ENCODE assay signal across 11 cellular contexts in the genomic region with DNA sequence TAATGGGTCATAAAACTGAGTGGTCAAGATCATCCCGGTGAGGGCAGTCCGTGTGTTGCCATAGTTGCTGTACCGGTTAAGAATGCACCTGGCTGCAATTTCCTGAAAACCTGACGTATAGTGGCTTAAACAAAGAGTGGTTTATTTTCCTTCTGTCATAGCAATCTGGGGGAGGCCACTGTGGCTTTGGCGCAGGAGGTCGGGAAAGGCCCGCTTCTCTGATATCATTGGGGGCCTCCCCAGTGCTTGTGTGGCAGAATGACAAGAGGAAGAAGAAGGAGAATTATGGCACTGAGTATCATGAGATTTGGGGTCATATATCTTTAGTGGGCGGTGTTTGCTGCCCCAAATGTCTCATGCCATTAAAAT. TPM values are rescaled to one million over a fixed set of nuclear protein-coding genes. Genes with fewer than 3 reads are reported as not detected.
A peak's percentile ranks its signal among the peaks of the same experiment; 100 is the strongest.
DNase-seq lines count a peak whose midpoint lies in the region; ATAC-seq and TF ChIP-seq lines count a peak whose summit lies in the region.
"Had no signal": no experiment of that assay in that cellular context is flagged by ENCODE, and none has a peak within 500 bp of the region (broad histone marks: within the 10 kb centered on the region; RNA-seq: fewer than 3 reads in every experiment).

No MANE protein-coding gene starts in this region.

- no peaks in the 10 kb centered on the region for H3K27me3 ChIP-seq in lower lobe of right lung (ENCODE audit: low read depth)

- peaks cover 26% of the 10 kb centered on the region for H3K4me1 Mint-ChIP-seq in activated naive CD8-positive, alpha-beta T cell treated with anti-CD3 and anti-CD28 coated beads, Interleukin-2, amount 10 ng/mL, durations not matched to agents 7 days and 5 days

- H3K36me3 Mint-ChIP-seq in activated naive CD8-positive, alpha-beta T cell treated with anti-CD3 and anti-CD28 coated beads, Interleukin-2, amount 10 ng/mL, durations not matched to agents 7 days and 5 days: no peaks in the 10 kb centered on the region

- H3K9me3 Mint-ChIP-seq in activated naive CD8-positive, alpha-beta T cell treated with anti-CD3 and anti-CD28 coated beads, Interleukin-2, amount 10 ng/mL, durations not matched to agents 7 days and 5 days: no peaks in the 10 kb centered on the region

- H3K27me3 Mint-ChIP-seq in activated naive CD8-positive, alpha-beta T cell treated with anti-CD3 and anti-CD28 coated beads, Interleukin-2, amount 10 ng/mL, durations not matched to agents 7 days and 5 days: no peaks in the 10 kb centered on the region

- H3K9me3 ChIP-seq in lower lobe of right lung: no peaks in the 10 kb centered on the region

- DNase-seq in activated CD8-positive, alpha-beta memory T cell treated with anti-CD3 and anti-CD28 coated beads, Interleukin-2, amount 50 U/mL, for 48 hours: peak; percentile 73
- no peak for DNase-seq in activated CD8-positive, alpha-beta memory T cell treated with anti-CD3 and anti-CD28 coated beads, Interleukin-2, amount 50 U/mL, for 4 hours
- DNase-seq in NCI-H146 treated with DMSO at 0.1 percent for 48 hours (lab: John Stamatoyannopoulos, UW; ENCODE audit: unreplicated experiment) (peak; percentile 90), lower lobe of right lung (no peak), kidney glomerular epithelial cell (lab: John Stamatoyannopoulos, UW) (no peak)
- no peak for DNase-seq in activated naive CD8-positive, alpha-beta T cell treated with anti-CD3 and anti-CD28 coated beads, Interleukin-2, amount 10 ng/mL, durations not matched to agents 7 days and 5 days
- DNase-seq in stimulated activated CD8-positive, alpha-beta memory T cell treated with anti-CD3 and anti-CD28 coated beads, Interleukin-4, amount 100 ng/mL, for 48 hours: peak; percentile 71
- DNase-seq: NCI-H2227 treated with DMSO at 0.1 percent for 48 hours, PC-3 had no signal

- H3K27ac ChIP-seq in lower lobe of right lung: no peak overlapping the region

- no peak overlapping the region for H3K4me3 Mint-ChIP-seq in activated naive CD8-positive, alpha-beta T cell treated with anti-CD3 and anti-CD28 coated beads, Interleukin-2, amount 10 ng/mL, durations not matched to agents 7 days and 5 days

- intact Hi-C loops in lower lobe of right lung (cut with DNase I): no loop called here

- no peak for TF ChIP-seq CTCF in lower lobe of right lung (IDR thresholded peaks at IDR 0.05)

- POLR2A ChIA-PET in activated naive CD8-positive, alpha-beta T cell treated with anti-CD3 and anti-CD28 coated beads, Interleukin-2, amount 10 ng/mL, durations not matched to agents 7 days and 5 days (lab: Charles Lee): interaction anchor here (1.4 to 1.8 kb wide), 3 partner anchors 10 to 28 kb away, joined by 3 to 9 read pairs (median 3); a partner anchor contains a TSS

- peak; percentile 8 for ATAC-seq in activated naive CD8-positive, alpha-beta T cell treated with anti-CD3 and anti-CD28 coated beads, Interleukin-2, amount 10 ng/mL, durations not matched to agents 7 days and 5 days (ENCODE audit: low read depth)
- no peak for ATAC-seq in GM21423 (IDR thresholded peaks at IDR 0.05; ENCODE audit: unreplicated experiment)
- no peak for ATAC-seq in lower lobe of right lung
- ATAC-seq: PC-3 had no signal

- no peaks in the 10 kb centered on the region for H3K36me3 ChIP-seq in lower lobe of right lung

- H3K27ac Mint-ChIP-seq in activated naive CD8-positive, alpha-beta T cell treated with anti-CD3 and anti-CD28 coated beads, Interleukin-2, amount 10 ng/mL, durations not matched to agents 7 days and 5 days: peak overlapping the region; percentile 43

- no peaks in the 10 kb centered on the region for H3K4me1 ChIP-seq in lower lobe of right lung

- no peak overlapping the region for H3K4me3 ChIP-seq in lower lobe of right lung
- H3K4me3 ChIP-seq: lung had no signal

RNA-seq across cellular contexts. Expression of a gene that starts 4.4 kb away (rescaled TPM):
- 1 to 10 TPM; 6.9 to 8.8 TPM for total RNA-seq in activated naive CD8-positive, alpha-beta T cell treated with anti-CD3 and anti-CD28 coated beads, Interleukin-2, amount 10 ng/mL, durations not matched to agents 7 days and 5 days
- 15.1 TPM for total RNA-seq in lower lobe of right lung

RNA-seq across cellular contexts. Expression of a gene that starts 10.1 kb away (rescaled TPM):
- total RNA-seq in activated naive CD8-positive, alpha-beta T cell treated with anti-CD3 and anti-CD28 coated beads, Interleukin-2, amount 10 ng/mL, durations not matched to agents 7 days and 5 days: 10 to 100 TPM; 96.2 to 98.7 TPM
- total RNA-seq in lower lobe of right lung: 56.0 TPM

RNA-seq across cellular contexts. Expression of a gene that starts 28.0 kb away (rescaled TPM):
- 100 to 1,000 TPM; 190 to 192 TPM for total RNA-seq in activated naive CD8-positive, alpha-beta T cell treated with anti-CD3 and anti-CD28 coated beads, Interleukin-2, amount 10 ng/mL, durations not matched to agents 7 days and 5 days
- 164 TPM for total RNA-seq in lower lobe of right lung

RNA-seq across cellular contexts. Expression of a gene that starts 39.5 kb away (rescaled TPM):
- total RNA-seq in activated naive CD8-positive, alpha-beta T cell treated with anti-CD3 and anti-CD28 coated beads, Interleukin-2, amount 10 ng/mL, durations not matched to agents 7 days and 5 days: 100 to 1,000 TPM; 350 to 367 TPM
- 8.8 TPM for total RNA-seq in lower lobe of right lung
- total RNA-seq: PC-3 had no signal

Comparison
In these comparisons a context has a peak if more than half of its experiments do, and no peak if none do; other contexts are left out.
1. DNase-seq: peak in activated CD8-positive, alpha-beta memory T cell treated with anti-CD3 and anti-CD28 coated beads, Interleukin-2, amount 50 U/mL, for 48 hours (single experiment), NCI-H146 treated with DMSO at 0.1 percent for 48 hours (single experiment) and stimulated activated CD8-positive, alpha-beta memory T cell treated with anti-CD3 and anti-CD28 coated beads, Interleukin-4, amount 100 ng/mL, for 48 hours (single experiment); none in activated CD8-positive, alpha-beta memory T cell treated with anti-CD3 and anti-CD28 coated beads, Interleukin-2, amount 50 U/mL, for 4 hours (single experiment), activated naive CD8-positive, alpha-beta T cell treated with anti-CD3 and anti-CD28 coated beads, Interleukin-2, amount 10 ng/mL, durations not matched to agents 7 days and 5 days (single experiment), lower lobe of right lung (single experiment) and kidney glomerular epithelial cell (single experiment).